8 cellular contexts compared by ENCODE assay signal in the genomic region with DNA sequence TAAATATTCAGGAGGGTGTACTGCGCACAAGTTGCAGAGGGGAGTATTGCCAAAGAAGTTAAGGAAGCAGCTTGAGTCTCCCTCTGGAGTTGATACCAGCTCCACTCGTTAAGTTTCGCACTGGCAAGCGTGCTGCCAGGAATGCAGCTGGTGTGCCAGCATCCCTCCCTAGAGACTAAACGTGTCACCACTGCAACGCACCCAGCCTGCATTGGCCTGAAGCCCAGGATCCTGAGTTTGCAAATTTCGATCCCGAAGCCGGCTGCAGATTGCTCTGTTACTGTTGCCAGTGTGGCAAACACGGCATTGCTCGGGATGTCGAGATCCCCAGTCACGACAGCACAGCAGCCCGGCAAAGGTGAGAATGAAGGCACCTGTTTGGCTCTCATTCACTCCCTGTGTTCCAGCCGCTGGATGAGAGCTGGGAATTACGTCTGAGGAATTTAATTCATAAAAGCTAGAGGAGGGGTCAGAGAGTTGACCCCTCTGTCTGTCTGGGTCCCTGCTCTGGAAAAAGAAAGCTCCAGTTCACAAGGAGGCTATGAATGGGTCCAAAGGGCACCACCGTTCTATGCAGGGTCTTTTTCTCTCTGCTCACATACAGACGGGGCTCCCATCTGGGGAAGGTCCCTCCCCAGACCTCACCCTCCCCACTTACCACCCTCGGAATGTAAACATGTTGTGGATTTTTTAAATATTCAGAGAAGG.
DNase-seq lines count a peak whose midpoint lies in the region; ATAC-seq and TF ChIP-seq lines count a peak whose summit lies in the region.

No MANE protein-coding gene starts in this region.

- H3K27ac Mint-ChIP-seq in WTC11, result no peak overlapping the region
- no peak overlapping the region for H3K27ac Mint-ChIP-seq in activated T-cell treated with anti-CD3 and anti-CD28 coated beads, Interleukin-2, amount 50 U/mL, for 72 hours

- peak in 1 of 2 donors; percentile 49 for TF ChIP-seq POLR2A in heart left ventricle (IDR thresholded peaks at IDR 0.05)

- no peak for TF ChIP-seq CTCF in WTC11 (IDR thresholded peaks at IDR 0.05)
- peak in 4 of 12 donors; percentile 1 to 38 (median 28) for TF ChIP-seq CTCF in heart left ventricle (IDR thresholded peaks at IDR 0.05)

- CTCF ChIA-PET in WTC11 (lab: Charles Lee), result interaction anchor here (0.9 to 2.3 kb wide), 2 partner anchors 80 to 265 kb away, joined by 3 to 10 read pairs; no protein-coding TSS in a partner anchor

- H3K4me3 Mint-ChIP-seq in WTC11, result no peak overlapping the region
- H3K4me3 Mint-ChIP-seq in activated T-cell treated with anti-CD3 and anti-CD28 coated beads, Interleukin-2, amount 50 U/mL, for 72 hours, result no peak overlapping the region

- H3K4me1 Mint-ChIP-seq in WTC11, result peaks cover 26% of the 10 kb centered on the region
- no peaks in the 10 kb centered on the region for H3K4me1 Mint-ChIP-seq in activated T-cell treated with anti-CD3 and anti-CD28 coated beads, Interleukin-2, amount 50 U/mL, for 72 hours (ENCODE audit: low read depth)

- no peaks in the 10 kb centered on the region for H3K36me3 Mint-ChIP-seq in WTC11
- H3K36me3 Mint-ChIP-seq in activated T-cell treated with anti-CD3 and anti-CD28 coated beads, Interleukin-2, amount 50 U/mL, for 72 hours (ENCODE audit: insufficient read depth in 2 of 2), result no peaks in the 10 kb centered on the region

- intact Hi-C loops in heart left ventricle (cut with DNase I), result loop anchor here in 5 of 10 donors (5.0 to 10.0 kb wide), 4 partner anchors 51 to 59 kb away; partner anchors contain the start of gene NRP1 (in 2 of the 5)

- peak overlapping the region in 10 of 12 donors; percentile 17 to 43 (median 36) for H3K4me3 ChIP-seq in heart left ventricle

- no peaks in the 10 kb centered on the region for H3K27me3 ChIP-seq in heart left ventricle

- H3K36me3 ChIP-seq in heart left ventricle, result peaks cover 0 to 56% (median 31%) of the 10 kb centered on the region in 9 donors

- H3K9me3 Mint-ChIP-seq in WTC11, result no peaks in the 10 kb centered on the region
- no peaks in the 10 kb centered on the region for H3K9me3 Mint-ChIP-seq in activated T-cell treated with anti-CD3 and anti-CD28 coated beads, Interleukin-2, amount 50 U/mL, for 72 hours

- H3K27me3 Mint-ChIP-seq in WTC11 (ENCODE audit: low read depth), result no peaks in the 10 kb centered on the region
- peaks cover 47% of the 10 kb centered on the region for H3K27me3 Mint-ChIP-seq in activated T-cell treated with anti-CD3 and anti-CD28 coated beads, Interleukin-2, amount 50 U/mL, for 72 hours (ENCODE audit: low read depth)

- 3 to 14% (median 4%) methylated on average over 16 to 19 of the region's 19 CpGs for WGBS in heart left ventricle, 4 donors

- ATAC-seq in WTC11 (peak; percentile 69), heart left ventricle (peak; percentile 89 to 96 (median 94)), HG02970 (IDR thresholded peaks at IDR 0.05; ENCODE audit: low FRiP score, unreplicated experiment) (no peak), GM18861 (IDR thresholded peaks at IDR 0.05; ENCODE audit: unreplicated experiment) (no peak), HG03159 (IDR thresholded peaks at IDR 0.05; ENCODE audit: unreplicated experiment) (no peak)
- ATAC-seq in activated T-cell treated with anti-CD3 and anti-CD28 coated beads, Interleukin-2, amount 50 U/mL, for 72 hours (replicated peaks in 1 of 2), result no peak

- DNase-seq in HT1080 (ENCODE audit: low read depth), result peak; percentile 89
- peak; percentile 19 for DNase-seq in WTC11 (ENCODE audit: low spot score)
- DNase-seq in heart left ventricle, result peak; percentile 87 to 95 (median 88)
- DNase-seq in renal cortical epithelial cell (ENCODE audit: low read depth), result peak; percentile 92
- no peak for DNase-seq in activated T-cell treated with anti-CD3 and anti-CD28 coated beads, Interleukin-2, amount 50 U/mL, for 72 hours

- H3K9me3 ChIP-seq in heart left ventricle, result no peaks in the 10 kb centered on the region

- H3K4me1 ChIP-seq in heart left ventricle, result peaks cover 16 to 86% (median 68%) of the 10 kb centered on the region in 12 donors

- POLR2A ChIA-PET in WTC11 (lab: Charles Lee), result no interaction called here

- H3K27ac ChIP-seq in heart left ventricle, result peak overlapping the region; percentile 54 to 93 (median 88)

TF ChIP-seq in WTC11, 78 proteins besides CTCF, POLR2A, EP300 and RAD21 (continues in another document):
- TF ChIP-seq ATF2 (CRISPR knock-in tag; IDR thresholded peaks at IDR 0.05; ENCODE audit: borderline replicate concordance, low read depth) (no peak), PRDM15 (CRISPR knock-in tag; IDR thresholded peaks at IDR 0.05) (no peak), MYBL2 (CRISPR knock-in tag; IDR thresholded peaks at IDR 0.05) (no peak), CREM (CRISPR knock-in tag; IDR thresholded peaks at IDR 0.05) (no peak), SMAD3 (CRISPR knock-in tag; IDR thresholded peaks at IDR 0.05; ENCODE audit: borderline replicate concordance) (no peak), ATF1 (CRISPR knock-in tag; IDR thresholded peaks at IDR 0.05) (no peak), EMX1 (CRISPR knock-in tag; IDR thresholded peaks at IDR 0.05) (no peak), OVOL2 (CRISPR knock-in tag; IDR thresholded peaks at IDR 0.05; ENCODE audit: borderline replicate concordance) (no peak), ZNF263 (CRISPR knock-in tag; IDR thresholded peaks at IDR 0.05; ENCODE audit: low read depth) (no peak), TEAD4 (CRISPR knock-in tag; IDR thresholded peaks at IDR 0.05) (no peak), E2F1 (CRISPR knock-in tag; IDR thresholded peaks at IDR 0.05) (no peak)
- TF ChIP-seq, protein P1, sequence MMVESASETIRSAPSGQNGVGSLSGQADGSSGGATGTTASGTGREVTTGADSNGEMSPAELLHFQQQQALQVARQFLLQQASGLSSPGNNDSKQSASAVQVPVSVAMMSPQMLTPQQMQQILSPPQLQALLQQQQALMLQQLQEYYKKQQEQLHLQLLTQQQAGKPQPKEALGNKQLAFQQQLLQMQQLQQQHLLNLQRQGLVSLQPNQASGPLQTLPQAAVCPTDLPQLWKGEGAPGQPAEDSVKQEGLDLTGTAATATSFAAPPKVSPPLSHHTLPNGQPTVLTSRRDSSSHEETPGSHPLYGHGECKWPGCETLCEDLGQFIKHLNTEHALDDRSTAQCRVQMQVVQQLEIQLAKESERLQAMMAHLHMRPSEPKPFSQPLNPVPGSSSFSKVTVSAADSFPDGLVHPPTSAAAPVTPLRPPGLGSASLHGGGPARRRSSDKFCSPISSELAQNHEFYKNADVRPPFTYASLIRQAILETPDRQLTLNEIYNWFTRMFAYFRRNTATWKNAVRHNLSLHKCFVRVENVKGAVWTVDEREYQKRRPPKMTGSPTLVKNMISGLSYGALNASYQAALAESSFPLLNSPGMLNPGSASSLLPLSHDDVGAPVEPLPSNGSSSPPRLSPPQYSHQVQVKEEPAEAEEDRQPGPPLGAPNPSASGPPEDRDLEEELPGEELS (CRISPR knock-in tag; IDR thresholded peaks at IDR 0.05), result no peak

Comparison
In these comparisons a context has a peak if more than half of its experiments do, and no peak if none do; other contexts are left out.
1. DNase-seq: peak in HT1080 (single experiment), WTC11 (single experiment), heart left ventricle (5 of 5) and renal cortical epithelial cell (single experiment); none in activated T-cell treated with anti-CD3 and anti-CD28 coated beads, Interleukin-2, amount 50 U/mL, for 72 hours (0 of 2).
2. ATAC-seq: peak in WTC11 (single experiment) and heart left ventricle (4 of 4); none in activated T-cell treated with anti-CD3 and anti-CD28 coated beads, Interleukin-2, amount 50 U/mL, for 72 hours (0 of 2), HG02970 (single experiment), GM18861 (single experiment) and HG03159 (single experiment).